8 cellular contexts compared by ENCODE assay signal in genomic region chr17:76384222-76384986, GRCh38. TPM values are rescaled to one million over a fixed set of nuclear protein-coding genes. Genes with fewer than 3 reads are reported as not detected.
A peak's percentile ranks its signal among the peaks of the same experiment; 100 is the strongest.
DNase-seq lines count a peak whose midpoint lies in the region; ATAC-seq, FAIRE-seq and TF ChIP-seq lines count a peak whose summit lies in the region.

A gene with protein sequence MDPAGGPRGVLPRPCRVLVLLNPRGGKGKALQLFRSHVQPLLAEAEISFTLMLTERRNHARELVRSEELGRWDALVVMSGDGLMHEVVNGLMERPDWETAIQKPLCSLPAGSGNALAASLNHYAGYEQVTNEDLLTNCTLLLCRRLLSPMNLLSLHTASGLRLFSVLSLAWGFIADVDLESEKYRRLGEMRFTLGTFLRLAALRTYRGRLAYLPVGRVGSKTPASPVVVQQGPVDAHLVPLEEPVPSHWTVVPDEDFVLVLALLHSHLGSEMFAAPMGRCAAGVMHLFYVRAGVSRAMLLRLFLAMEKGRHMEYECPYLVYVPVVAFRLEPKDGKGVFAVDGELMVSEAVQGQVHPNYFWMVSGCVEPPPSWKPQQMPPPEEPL (plus strand): TSS chr17:76384609. CDS start chr17:76385645, 1,036 bp downstream.

- peak within 1 kb of the TSS; percentile 86 to 92 (median 86) for H3K4me3 Mint-ChIP-seq in CD4-positive, CD25-positive, alpha-beta regulatory T cell

- H3K27ac ChIP-seq in CD4-positive, CD25-positive, alpha-beta regulatory T cell (ENCODE audit: insufficient read depth, low read length, poor library complexity, severe bottlenecking): no peak within 1 kb of the TSS
- H3K27ac ChIP-seq in GM12878 (ENCODE audit: control insufficient read depth, insufficient read depth) (no peak within 1 kb of the TSS), iPS DF 6.9 (ENCODE audit: low read length) (no peak within 1 kb of the TSS), skeletal muscle tissue (ENCODE audit: low read depth, low read length) (peak within 1 kb of the TSS; percentile 75)

- FAIRE-seq in GM12878 (lab: Jason Lieb, UNC): peak; percentile 47

- no peaks in the 10 kb centered on the region for H3K36me3 ChIP-seq in CD4-positive, CD25-positive, alpha-beta regulatory T cell (ENCODE audit: control insufficient read depth, insufficient read depth, low read length)
- no peaks in the 10 kb centered on the region for H3K36me3 ChIP-seq in GM12878 (ENCODE audit: control insufficient read depth in 2 of 2, insufficient read depth in 2 of 2, low read length in 1 of 2)
- H3K36me3 ChIP-seq in iPS DF 6.9 (ENCODE audit: control insufficient read depth, insufficient read depth, low read length): no peaks in the 10 kb centered on the region
- H3K36me3 ChIP-seq in skeletal muscle tissue (ENCODE audit: control insufficient read depth in 3 of 3, insufficient read depth in 3 of 3, low read length in 3 of 3): peaks cover 0 to 2% (median 0%) of the 10 kb centered on the region in 3 donors

- TF ChIP-seq CTCF in GM12878 (IDR thresholded peaks at IDR 0.05 in 2 of 3, conservative IDR thresholded peaks at IDR 0.05 in 1 of 3; ENCODE audit: control insufficient read depth in 2 of 3, extremely low read depth in 1 of 3, insufficient read depth in 1 of 3, low read depth in 3 of 3, low read length in 3 of 3): no peak

- H3K9ac ChIP-seq in GM12878 (ENCODE audit: control insufficient read depth, insufficient read depth, low read length) (peak within 1 kb of the TSS; percentile 39; the same call in 1 of the 2 replicates), skeletal muscle tissue (ENCODE audit: low read depth in 1 of 3, low read length in 3 of 3) (peak within 1 kb of the TSS; percentile 57 to 74 (median 62))

- peaks cover 0 to 1% (median 0%) of the 10 kb centered on the region in 7 donors for H3K9me3 Mint-ChIP-seq in CD4-positive, CD25-positive, alpha-beta regulatory T cell

- peak within 1 kb of the TSS; percentile 84 for H2AFZ ChIP-seq in GM12878 (ENCODE audit: control insufficient read depth, low read depth, low read length)

- in situ Hi-C loops in GM12878 (cut with MboI): no loop called here

- H3K79me2 ChIP-seq in GM12878 (ENCODE audit: control insufficient read depth, insufficient read depth, low read length): no peaks in the 10 kb centered on the region

- H3K4me3 ChIP-seq in CD4-positive, CD25-positive, alpha-beta regulatory T cell (ENCODE audit: low read depth, low read length): no peak within 1 kb of the TSS
- peak within 1 kb of the TSS; percentile 75 for H3K4me3 ChIP-seq in GM12878
- peak within 1 kb of the TSS; percentile 74; the same call in 1 of the 2 replicates for H3K4me3 ChIP-seq in iPS DF 6.9 (ENCODE audit: low read length)
- peak within 1 kb of the TSS; percentile 48 to 73 (median 72) for H3K4me3 ChIP-seq in skeletal muscle tissue (ENCODE audit: low read length in 3 of 3)

- H3K27me3 ChIP-seq in CD4-positive, CD25-positive, alpha-beta regulatory T cell (ENCODE audit: control insufficient read depth, insufficient read depth, low read length): no peaks in the 10 kb centered on the region
- H3K27me3 ChIP-seq in GM12878 (replicated peaks in 1 of 2; ENCODE audit: control insufficient read depth in 2 of 2, insufficient read depth in 2 of 2, low read length in 1 of 2): peaks cover 2 to 6% of the 10 kb centered on the region in 2 experiments; a peak in 2 of 4 replicates
- H3K27me3 ChIP-seq in iPS DF 6.9 (ENCODE audit: control insufficient read depth, insufficient read depth, low read length): peaks cover 16% of the 10 kb centered on the region; the same call in 1 of the 2 replicates
- peaks cover 0 to 14% (median 0%) of the 10 kb centered on the region in 3 donors for H3K27me3 ChIP-seq in skeletal muscle tissue (ENCODE audit: control insufficient read depth in 3 of 3, insufficient read depth in 3 of 3, low read length in 3 of 3)

- TF ChIP-seq EP300 in GM12878 (IDR thresholded peaks at IDR 0.05; ENCODE audit: borderline replicate concordance in 1 of 2, control insufficient read depth in 1 of 2, low read depth in 2 of 2, low read length in 2 of 2): no peak

- peaks cover 0 to 12% (median 3%) of the 10 kb centered on the region in 4 donors for H3K4me1 Mint-ChIP-seq in CD4-positive, CD25-positive, alpha-beta regulatory T cell

- no peaks in the 10 kb centered on the region for H3K36me3 Mint-ChIP-seq in CD4-positive, CD25-positive, alpha-beta regulatory T cell

- BruUV-seq in GM12878 (replicated peaks; lab: Mats Ljungman, UMichigan): no TSS peak

- RAD21 ChIA-PET in GM12878 (lab: Charles Lee; ENCODE audit: unreplicated experiment): interaction anchor here (1.0 to 2.5 kb wide), 4 partner anchors 11 to 80 kb away, joined by 4 to 9 read pairs (median 6); partner anchors contain the start of gene PRPSAP1

- intact Hi-C loops in GM12878 (cut with micrococcal nuclease; ENCODE audit: unreplicated experiment): loop anchor here (2.0 to 10.0 kb wide), 2 partner anchors 32 to 260 kb away; partner anchors contain the start of gene PRPSAP1

- H3K27ac Mint-ChIP-seq in CD4-positive, CD25-positive, alpha-beta regulatory T cell: peak within 1 kb of the TSS in 1 of 3 donors; percentile 23

- CTCF ChIA-PET in GM12878 (lab: Yijun Ruan, JAX): interaction anchor here (0.9 to 4.2 kb wide), 25 partner anchors 8 to 205 kb away, joined by 3 to 46 read pairs (median 4); partner anchors contain the start of gene PRPSAP1

- no peaks in the 10 kb centered on the region for H3K9me3 ChIP-seq in CD4-positive, CD25-positive, alpha-beta regulatory T cell (ENCODE audit: control insufficient read depth in 2 of 2, low read length in 2 of 2)
- H3K9me3 ChIP-seq in GM12878 (replicated peaks; ENCODE audit: control insufficient read depth, insufficient read depth, low read length) (no peaks in the 10 kb centered on the region), iPS DF 6.9 (ENCODE audit: control insufficient read depth, insufficient read depth, low read length) (no peaks in the 10 kb centered on the region), skeletal muscle tissue (ENCODE audit: control insufficient read depth in 3 of 3, low read length in 3 of 3) (no peaks in the 10 kb centered on the region)

- ATAC-seq in CD4-positive, CD25-positive, alpha-beta regulatory T cell (ENCODE audit: low read depth in 2 of 2): peak; percentile 54 to 57
- ATAC-seq in GM19438 (IDR thresholded peaks at IDR 0.05; ENCODE audit: low read depth, unreplicated experiment) (peak; percentile 45), GM12878 (peak; percentile 88)

- peak within 1 kb of the TSS; percentile 99 for H3K4me2 ChIP-seq in GM12878 (ENCODE audit: control insufficient read depth, insufficient read depth)

- POLR2A ChIA-PET in GM12878 (lab: Charles Lee): interaction anchor here (0.6 to 2.2 kb wide), 2 partner anchors 31 to 50 kb away, joined by 4 to 9 read pairs; partner anchors contain the start of gene PRPSAP1

- under 1% methylated on average over 69 of the region's 118 CpGs for WGBS in GM12878 (ENCODE audit: insufficient coverage, insufficient replicate concordance, low lambda C conversion rate, missing lambda C conversion rate)
- WGBS in iPS DF 6.9 (ENCODE audit: insufficient coverage, insufficient read length): no CpG with 5 or more reads among the region's 118 CpGs

- SMC1A ChIA-PET in GM12878 (lab: Charles Lee; ENCODE audit: uncharacterized antibody, unreplicated experiment): interaction anchor here (0.7 to 2.2 kb wide), 4 partner anchors 15 to 85 kb away, joined by 3 to 10 read pairs (median 4); no protein-coding TSS in a partner anchor

- TF ChIP-seq POLR2A in GM12878 (IDR thresholded peaks at IDR 0.05; ENCODE audit: low read depth, low read length): no peak

- DNase-seq in CD4-positive, CD25-positive, alpha-beta regulatory T cell: peak; percentile 23 to 75 (median 54)
- DNase-seq in HuH-7 (ENCODE audit: low spot score) (peak; percentile 93), T-helper 2 cell (peak in 4 of 5 experiments; percentile 29 to 78 (median 40)), GM12878 (ENCODE audit: low read depth, low spot score) (no peak), iPS DF 6.9 (ENCODE audit: low read depth, low spot score) (no peak), HPDE6-E6E7 (ENCODE audit: extremely low spot score) (no peak)

- peaks cover 36% of the 10 kb centered on the region for H3K4me1 ChIP-seq in CD4-positive, CD25-positive, alpha-beta regulatory T cell (ENCODE audit: control insufficient read depth, insufficient read depth, low read length, poor library complexity, severe bottlenecking)
- H3K4me1 ChIP-seq in GM12878 (ENCODE audit: control insufficient read depth, insufficient read depth, low read length) (peaks cover 24% of the 10 kb centered on the region), iPS DF 6.9 (ENCODE audit: control insufficient read depth, insufficient read depth, low read length) (peaks cover 8% of the 10 kb centered on the region), skeletal muscle tissue (ENCODE audit: control insufficient read depth in 3 of 3, insufficient read depth in 3 of 3, low read length in 3 of 3) (peaks cover 22 to 49% (median 31%) of the 10 kb centered on the region in 3 donors)

- TF ChIP-seq RAD21 in GM12878 (IDR thresholded peaks at IDR 0.05; ENCODE audit: insufficient read depth, low read depth, low read length): no peak

- no peaks in the 10 kb centered on the region for H4K20me1 ChIP-seq in GM12878 (ENCODE audit: control insufficient read depth, insufficient read depth)

- H3K27me3 Mint-ChIP-seq in CD4-positive, CD25-positive, alpha-beta regulatory T cell: peaks cover 14% of the 10 kb centered on the region

TF ChIP-seq in GM12878, 131 proteins besides CTCF, POLR2A, EP300 and RAD21 (continues in another document):
- TF ChIP-seq MEF2B (IDR thresholded peaks at IDR 0.05; ENCODE audit: partially characterized antibody, poor library complexity, severe bottlenecking) (no peak), STAT3 (IDR thresholded peaks at IDR 0.05; ENCODE audit: low read depth, low read length) (no peak)

RNA-seq across cellular contexts. Expression of the gene that starts here (rescaled TPM):
- total RNA-seq in CD4-positive, CD25-positive, alpha-beta regulatory T cell: 0.52 TPM
- polyA plus RNA-seq in CD4-positive, CD25-positive, alpha-beta regulatory T cell: under 1 TPM in 2 of 4 donors, not detected in 2; 0.09 to 0.12 TPM
- 0.17 TPM in 1 of 2 replicates, not detected in the other for total RNA-seq in GM12878 (2013; cell fraction: nucleolus; rRNA removed)
- total RNA-seq in GM12878 (2014; rRNA removed): 1.1 and 2.0 TPM in 2 replicates
- total RNA-seq in GM12878 (2014; rRNA removed; fragmentation: Illumina TruSeq; extraction: Trizol): 0.23 and 0.31 TPM in 2 replicates
- 0.77 and 1.3 TPM in 2 replicates for total RNA-seq in GM12878 (2021)
- polyA plus RNA-seq in GM12878 (2011; ENCODE audit: low read depth): 0.47 TPM
- polyA plus RNA-seq in GM12878 (2011; rRNA removed): 0.30 and 0.31 TPM in 2 replicates
- 0.42 and 0.72 TPM in 2 replicates for polyA plus RNA-seq in GM12878 (2011; cell fraction: cytosol; rRNA removed)
- polyA plus RNA-seq in GM12878 (2011; cell fraction: nucleus; rRNA removed): 4.9 and 5.5 TPM in 2 replicates
- 0.54 and 0.83 TPM in 2 replicates for polyA plus RNA-seq in GM12878 (2012)
- polyA plus RNA-seq in GM12878 (2014; fragmentation: Illumina TruSeq; extraction: Trizol): 0.09 TPM in 1 of 2 replicates, not detected in the other
- polyA plus RNA-seq in GM12878 (2014; fragmentation: Nextera tagmentation; extraction: Ambion mirVana): not detected
- 0.80 and 0.94 TPM in 2 replicates for polyA plus RNA-seq in GM12878 (2014; rRNA removed)
- under 1 TPM; 0.29 to 0.40 TPM for polyA plus RNA-seq in GM12878 (2016; fragmentation: Nextera tagmentation; extraction: Ambion mirVana)
- polyA minus RNA-seq in GM12878 (2011; rRNA and poly(A)+ RNA removed): 0.22 and 0.26 TPM in 2 replicates
- not detected in 2 replicates for polyA minus RNA-seq in GM12878 (2011; cell fraction: cytosol; rRNA and poly(A)+ RNA removed)
- 0.48 and 0.73 TPM in 2 replicates for polyA minus RNA-seq in GM12878 (2011; cell fraction: nucleus; rRNA and poly(A)+ RNA removed)
- total RNA-seq in skeletal muscle tissue: 2.1 TPM

Comparison
In these comparisons a context has a peak if more than half of its experiments do, and no peak if none do; other contexts are left out.
1. Peak in DNase-seq and ATAC-seq in CD4-positive, CD25-positive, alpha-beta regulatory T cell; RNA of the gene not detected or under 1 TPM.
2. DNase-seq: peak in HuH-7 (single experiment) and T-helper 2 cell (4 of 5); none in GM12878 (single experiment), iPS DF 6.9 (single experiment) and HPDE6-E6E7 (single experiment).
3. Peak in every context shown above with its lines, with median percentiles within 50 percentile points of each other: ATAC-seq.